ENCODE assay signal across 2 cellular contexts in genomic region chr16:67161595-67162058, GRCh38.
TF ChIP-seq lines count a peak whose summit lies in the region.

No MANE protein-coding gene starts in this region.

TF ChIP-seq in A549, 52 proteins besides CTCF, POLR2A, EP300 and RAD21 (continued from another document):
- TF ChIP-seq PBX3 (IDR thresholded peaks at IDR 0.05) (no peak), CHD2 (IDR thresholded peaks at IDR 0.05; ENCODE audit: low read length, partially characterized antibody) (no peak)
TF ChIP-seq in A549: peak in this region for 0.

TF ChIP-seq in HCT116, 20 proteins besides CTCF, POLR2A, EP300 and RAD21 (continued from another document):
- no peak for TF ChIP-seq ZBTB33 (IDR thresholded peaks at IDR 0.05; ENCODE audit: extremely low read depth, insufficient replicate concordance, low read length)
- TF ChIP-seq REST (IDR thresholded peaks at IDR 0.05; ENCODE audit: low read depth): no peak
- no peak for TF ChIP-seq POLR2AphosphoS5 (IDR thresholded peaks at IDR 0.05; ENCODE audit: low read depth, low read length)
TF ChIP-seq in HCT116: peak in this region for 0.
